In genomic region chr4:2290488-2290887, GRCh38 we compare ENCODE assay signal across 1 cellular context.
TF ChIP-seq lines count a peak whose summit lies in the region.

No MANE protein-coding gene starts in this region.

TF ChIP-seq in GM12878, 131 proteins besides CTCF, POLR2A, EP300 and RAD21:
- TF ChIP-seq FOXK2 (IDR thresholded peaks at IDR 0.05) (no peak), CREM (IDR thresholded peaks at IDR 0.05; ENCODE audit: low read depth) (no peak), BMI1 (IDR thresholded peaks at IDR 0.05; ENCODE audit: borderline replicate concordance) (no peak), PKNOX1 (IDR thresholded peaks at IDR 0.05) (no peak)
